ENCODE assay signal across 1 cellular context in the genomic region with DNA sequence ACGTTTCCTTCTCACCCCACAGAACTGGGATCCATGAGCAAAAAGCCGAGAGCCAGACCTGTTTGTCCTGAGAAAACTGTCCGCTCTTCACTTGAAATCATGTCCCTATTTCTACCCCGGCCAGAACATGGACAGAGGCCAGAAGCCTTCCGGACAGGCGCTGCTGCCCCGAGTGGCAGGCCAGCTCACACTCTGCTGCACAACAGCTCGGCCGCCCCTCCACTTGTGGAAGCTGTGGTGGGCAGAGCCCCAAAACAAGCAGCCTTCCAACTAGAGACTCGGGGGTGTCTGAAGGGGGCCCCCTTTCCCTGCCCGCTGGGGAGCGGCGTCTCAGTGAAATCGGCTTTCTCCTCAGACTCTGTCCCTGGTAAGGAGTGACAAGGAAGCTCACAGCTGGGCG.
TF ChIP-seq lines count a peak whose summit lies in the region.

No MANE protein-coding gene starts in this region.

TF ChIP-seq in K562, 482 proteins besides CTCF, POLR2A, EP300 and RAD21:
- no peak for TF ChIP-seq BRD9 (IDR thresholded peaks at IDR 0.05; ENCODE audit: low read depth, partially characterized antibody)
- TF ChIP-seq POLR2G (IDR thresholded peaks at IDR 0.05; ENCODE audit: low read depth, low read length): peak; percentile 54; the same call in 1 of the 2 replicates
